In genomic region chr1:243821177-243821680, GRCh38 we compare ENCODE assay signal across 11 cellular contexts.
"Had no signal": no experiment of that assay in that cellular context is flagged by ENCODE, and none has a peak within 500 bp of the region (broad histone marks: within the 10 kb centered on the region; RNA-seq: fewer than 3 reads in every experiment).

No MANE protein-coding gene starts in this region.

- ATAC-seq: GM23338, HCT116 had no signal

- FAIRE-seq: H1, H54 had no signal

- DNase-seq: GM23248, GOT3, H7, H9, HCEC 1CT, HFFc6 had no signal

- H3K4me3 ChIP-seq: GM23248, GM23338, HAP-1 had no signal

- H3K4me1 ChIP-seq: HAP-1 had no signal

- H3K4me3 Mint-ChIP-seq: GM23338, H9, HFFc6 had no signal

- H3K27ac ChIP-seq: GM23248 had no signal

- H3K27ac Mint-ChIP-seq: GM23338, H9, HFFc6 had no signal

- H3K36me3 ChIP-seq: HAP-1 had no signal

- H3K4me1 Mint-ChIP-seq: GM23338 had no signal

- H2AFZ ChIP-seq: GM23248, GM23338 had no signal

- H3K9ac ChIP-seq: GM23248 had no signal

- H3K4me2 ChIP-seq: GM23338 had no signal
